In genomic region chr16:88710556-88710955, GRCh38 we compare ENCODE assay signal across 30 cellular contexts. TPM values are rescaled to one million over a fixed set of nuclear protein-coding genes. Genes with fewer than 3 reads are reported as not detected.
DNase-seq lines count a peak whose midpoint lies in the region; ATAC-seq, FAIRE-seq and TF ChIP-seq lines count a peak whose summit lies in the region.
"Had no signal": no experiment of that assay in that cellular context is flagged by ENCODE, and none has a peak within 500 bp of the region (broad histone marks: within the 10 kb centered on the region; RNA-seq: fewer than 3 reads in every experiment).

No MANE protein-coding gene starts in this region.

- peak; percentile 52 for DNase-seq in Right ventricle myocardium inferior (ENCODE audit: missing footprints)
- no peak for DNase-seq in heart left ventricle
- DNase-seq in bronchial epithelial cell (ENCODE audit: low read depth) = no peak
- DNase-seq in naive thymus-derived CD8-positive, alpha-beta T cell = no peak
- DNase-seq in epidermal melanocyte (ENCODE audit: insufficient read length, low spot score) = no peak
- DNase-seq: activated CD4-positive, alpha-beta T cell treated with anti-CD3 and anti-CD28 coated beads, Interleukin-2, amount 50 U/mL, for 1 hour; activated CD8-positive, alpha-beta memory T cell treated with anti-CD3 and anti-CD28 coated beads, Interleukin-2, amount 50 U/mL, for 48 hours; activated naive CD8-positive, alpha-beta T cell treated with anti-CD3 and anti-CD28 coated beads for 36 hours; dermis blood vessel endothelial cell; DND-41; gastrocnemius medialis; NCI-H2029 treated with DMSO at 0.1 percent for 48 hours; NCI-H226; NCI-H69; nephron progenitor cell; Peyer's patch; stimulated activated CD4-positive, alpha-beta T cell treated with anti-CD3 and anti-CD28 coated beads, Interleukin-2, amount 100 ng/mL, for 24 hours; substantia nigra; SW 1271; T-helper 9 cell had no signal

- peaks cover 0 to 1% (median 0%) of the 10 kb centered on the region in 3 donors for H3K36me3 Mint-ChIP-seq in naive thymus-derived CD8-positive, alpha-beta T cell
- H3K36me3 Mint-ChIP-seq: activated naive CD8-positive, alpha-beta T cell treated with anti-CD3 and anti-CD28 coated beads for 36 hours had no signal

- H3K36me3 ChIP-seq in heart left ventricle (peaks cover 0 to 33% (median 19%) of the 10 kb centered on the region in 9 donors), bronchial epithelial cell (ENCODE audit: control insufficient read depth, insufficient read depth, low read length) (peaks cover 13% of the 10 kb centered on the region)

- ATAC-seq in Right ventricle myocardium inferior (no peak), heart left ventricle (no peak)
- no peak for ATAC-seq in naive thymus-derived CD8-positive, alpha-beta T cell
- ATAC-seq: gastrocnemius medialis, K562 had no signal

- FAIRE-seq in bronchial epithelial cell (lab: Jason Lieb, UNC) = peak; percentile 32
- FAIRE-seq: astrocyte, H54, K562 had no signal

- TF ChIP-seq POLR2A in heart left ventricle (IDR thresholded peaks at IDR 0.05) = no peak

- no peak overlapping the region for H3K27ac ChIP-seq in heart left ventricle
- H3K27ac ChIP-seq: gastrocnemius medialis, hepatocyte, parathyroid adenoma, Peyer's patch, right atrium auricular region, upper lobe of left lung, VCaP had no signal

- POLR2A ChIA-PET in naive thymus-derived CD8-positive, alpha-beta T cell (lab: Charles Lee) = no interaction called here

- H3K27me3 Mint-ChIP-seq in naive thymus-derived CD8-positive, alpha-beta T cell = no peaks in the 10 kb centered on the region
- H3K27me3 Mint-ChIP-seq: activated naive CD8-positive, alpha-beta T cell treated with anti-CD3 and anti-CD28 coated beads for 36 hours had no signal

- H3K9me3 Mint-ChIP-seq in naive thymus-derived CD8-positive, alpha-beta T cell = no peaks in the 10 kb centered on the region
- H3K9me3 Mint-ChIP-seq: activated naive CD8-positive, alpha-beta T cell treated with anti-CD3 and anti-CD28 coated beads for 36 hours; nephron progenitor cell had no signal

- no peak overlapping the region for H3K4me3 Mint-ChIP-seq in naive thymus-derived CD8-positive, alpha-beta T cell
- H3K4me3 Mint-ChIP-seq: activated naive CD8-positive, alpha-beta T cell treated with anti-CD3 and anti-CD28 coated beads for 36 hours; nephron progenitor cell had no signal

- TF ChIP-seq CTCF in heart left ventricle (IDR thresholded peaks at IDR 0.05) = no peak
- TF ChIP-seq CTCF in bronchial epithelial cell (IDR thresholded peaks at IDR 0.05; ENCODE audit: insufficient read depth, low read length, severe bottlenecking) = no peak

- 76 to 85% (median 79%) methylated on average over 15 to 16 of the region's 16 CpGs for WGBS in heart left ventricle, 4 donors

- peaks cover 6 to 37% (median 18%) of the 10 kb centered on the region in 4 donors for H3K4me1 Mint-ChIP-seq in naive thymus-derived CD8-positive, alpha-beta T cell

- H3K4me1 ChIP-seq in heart left ventricle = peaks cover 0 to 22% (median 12%) of the 10 kb centered on the region in 12 donors

- no peaks in the 10 kb centered on the region for H3K27me3 ChIP-seq in heart left ventricle
- H3K27me3 ChIP-seq in bronchial epithelial cell (ENCODE audit: control insufficient read depth, insufficient read depth, low read length) = no peaks in the 10 kb centered on the region
- H3K27me3 ChIP-seq: gastrocnemius medialis, hepatocyte, Peyer's patch, right atrium auricular region, upper lobe of left lung had no signal

- no peak overlapping the region for H3K4me3 ChIP-seq in heart left ventricle
- no peak overlapping the region for H3K4me3 ChIP-seq in bronchial epithelial cell (ENCODE audit: low read depth, low read length)
- H3K4me3 ChIP-seq: gastrocnemius medialis, hepatocyte, K562, Peyer's patch, right atrium auricular region, upper lobe of left lung had no signal

- intact Hi-C loops in Right ventricle myocardium inferior (cut with DNase I) (no loop called here), heart left ventricle (cut with DNase I) (no loop called here)

- H3K27ac Mint-ChIP-seq in naive thymus-derived CD8-positive, alpha-beta T cell = peak overlapping the region in 1 of 10 donors; percentile 40
- H3K27ac Mint-ChIP-seq: activated naive CD8-positive, alpha-beta T cell treated with anti-CD3 and anti-CD28 coated beads for 36 hours; nephron progenitor cell had no signal

- H3K9me3 ChIP-seq in heart left ventricle = no peaks in the 10 kb centered on the region
- H3K9me3 ChIP-seq: gastrocnemius medialis, Peyer's patch, right atrium auricular region, upper lobe of left lung had no signal

RNA-seq across cellular contexts. Expression of gene CTU2, which starts 4.3 kb away (rescaled TPM):
- total RNA-seq in Right ventricle myocardium inferior = 13.1 TPM
- total RNA-seq in heart left ventricle = 10 to 100 TPM in 7 of 9 donors, 1 to 10 TPM in 2; 6.5 to 20.8 (median 12.3) TPM
- polyA plus RNA-seq in heart left ventricle = 10 to 100 TPM; 16.0 to 20.8 TPM
- total RNA-seq in bronchial epithelial cell = 11.3 and 31.1 TPM in 2 replicates
- 10 to 100 TPM; 28.7 to 31.5 TPM for total RNA-seq in naive thymus-derived CD8-positive, alpha-beta T cell
- 10 to 100 TPM; 16.9 to 21.9 (median 19.0) TPM for polyA plus RNA-seq in naive thymus-derived CD8-positive, alpha-beta T cell

RNA-seq across cellular contexts. Expression of gene RNF166, which starts 4.3 kb away (rescaled TPM):
- 17.0 TPM for total RNA-seq in Right ventricle myocardium inferior
- total RNA-seq in heart left ventricle = 10 to 100 TPM in 8 of 9 donors, 1 to 10 TPM in 1; 9.3 to 28.5 (median 15.4) TPM
- polyA plus RNA-seq in heart left ventricle = 10 to 100 TPM; 14.7 to 21.8 TPM
- total RNA-seq in bronchial epithelial cell = 6.8 and 9.7 TPM in 2 replicates
- 100 to 1,000 TPM; 209 to 230 TPM for total RNA-seq in naive thymus-derived CD8-positive, alpha-beta T cell
- 100 to 1,000 TPM in 2 of 3 donors, 10 to 100 TPM in 1; 79.4 to 104 (median 101) TPM for polyA plus RNA-seq in naive thymus-derived CD8-positive, alpha-beta T cell

RNA-seq across cellular contexts. Expression of gene SNAI3, which starts 24.2 kb away (rescaled TPM):
- total RNA-seq in Right ventricle myocardium inferior (2.9 TPM), heart left ventricle (1 to 10 TPM in 6 of 9 donors, under 1 TPM in 3; 0.76 to 9.5 (median 1.4) TPM), bronchial epithelial cell (0.26 TPM in 1 of 2 replicates, not detected in the other)
- 1 to 10 TPM; 1.7 to 4.4 TPM for polyA plus RNA-seq in heart left ventricle
- total RNA-seq in naive thymus-derived CD8-positive, alpha-beta T cell = 1 to 10 TPM; 2.3 to 2.5 TPM
- 1 to 10 TPM; 3.3 to 6.1 (median 5.3) TPM for polyA plus RNA-seq in naive thymus-derived CD8-positive, alpha-beta T cell
- total RNA-seq: dermis blood vessel endothelial cell, MCF 10A had no signal
- polyA plus RNA-seq: BJ had no signal

RNA-seq across cellular contexts. Expression of gene MVD, which starts 47.7 kb away (rescaled TPM):
- total RNA-seq in Right ventricle myocardium inferior (24.0 TPM), heart left ventricle (10 to 100 TPM; 17.5 to 26.8 (median 20.6) TPM), bronchial epithelial cell (34.6 and 56.6 TPM in 2 replicates)
- 10 to 100 TPM; 22.3 to 41.2 TPM for polyA plus RNA-seq in heart left ventricle
- 10 to 100 TPM; 40.2 to 42.7 TPM for total RNA-seq in naive thymus-derived CD8-positive, alpha-beta T cell
- 10 to 100 TPM; 14.4 to 20.4 (median 18.5) TPM for polyA plus RNA-seq in naive thymus-derived CD8-positive, alpha-beta T cell

RNA-seq across cellular contexts. Expression of gene CYBA, which starts 59.7 kb away (rescaled TPM):
- total RNA-seq in Right ventricle myocardium inferior (63.7 TPM), heart left ventricle (100 to 1,000 TPM in 1 of 9 donors, 10 to 100 TPM in 8; 22.6 to 227 (median 34.4) TPM), bronchial epithelial cell (134 and 181 TPM in 2 replicates)
- polyA plus RNA-seq in heart left ventricle = 10 to 100 TPM; 46.5 to 48.8 TPM
- total RNA-seq in naive thymus-derived CD8-positive, alpha-beta T cell = 100 to 1,000 TPM; 231 to 235 TPM
- 100 to 1,000 TPM; 625 to 787 (median 649) TPM for polyA plus RNA-seq in naive thymus-derived CD8-positive, alpha-beta T cell

Comparison
In these comparisons a context has a peak if more than half of its experiments do, and no peak if none do; other contexts are left out.
1. RNA of gene RNF166, which starts 4.3 kb away (total RNA-seq): 209 to 230 TPM in naive thymus-derived CD8-positive, alpha-beta T cell; 17.0 TPM in Right ventricle myocardium inferior (single experiment), 9.3 to 28.5 TPM in heart left ventricle and 6.8 to 9.7 TPM in bronchial epithelial cell; every median in the first group is over 4 times any median in the second.